In genomic region chr21:29384608-29385359, GRCh38 we compare ENCODE assay signal across 17 cellular contexts.
A peak's percentile ranks its signal among the peaks of the same experiment; 100 is the strongest.
DNase-seq lines count a peak whose midpoint lies in the region; TF ChIP-seq lines count a peak whose summit lies in the region.
"Had no signal": no experiment of that assay in that cellular context is flagged by ENCODE, and none has a peak within 500 bp of the region (broad histone marks: within the 10 kb centered on the region; RNA-seq: fewer than 3 reads in every experiment).

No MANE protein-coding gene starts in this region.

- H3K27me3 ChIP-seq in kidney epithelial cell (ENCODE audit: control insufficient read depth, insufficient read depth, low read length) (no peaks in the 10 kb centered on the region), trophoblast cell (ENCODE audit: insufficient read depth, low read length) (no peaks in the 10 kb centered on the region), sigmoid colon (no peaks in the 10 kb centered on the region)
- H3K27me3 ChIP-seq: BE2C had no signal

- peak in 2 of 3 experiments; percentile 15 to 45 for DNase-seq in NCI-H1417 (lab: John Stamatoyannopoulos, UW)
- no peak for DNase-seq in NCI-H1417 treated with DMSO at 0.1 percent for 48 hours (lab: John Stamatoyannopoulos, UW)
- DNase-seq in NCI-H2196 (lab: John Stamatoyannopoulos, UW; ENCODE audit: unreplicated experiment): peak; percentile 53
- peak; percentile 9 for DNase-seq in kidney epithelial cell (ENCODE audit: low read depth)
- DNase-seq in trophoblast cell: peak in 1 of 2 donors; percentile 4
- no peak for DNase-seq in NCI-H2081 treated with DMSO at 0.1 percent for 48 hours (lab: John Stamatoyannopoulos, UW)
- DNase-seq in sigmoid colon: no peak
- DNase-seq in SK-N-DZ (ENCODE audit: low spot score): no peak
- DNase-seq: 8988T; BE2C; CD4-positive, alpha-beta T cell; GF-D8; KBM-7; NCI-H146; NCI-H2171; NCI-H524 treated with DMSO at 0.1 percent for 48 hours; SHP77 had no signal

- H3K9me3 ChIP-seq in trophoblast cell (ENCODE audit: insufficient read depth, low read depth, low read length) (no peaks in the 10 kb centered on the region), sigmoid colon (no peaks in the 10 kb centered on the region)
- H3K9me3 ChIP-seq: BE2C had no signal

- peaks cover 16 to 24% of the 10 kb centered on the region in 2 experiments for H3K4me1 ChIP-seq in trophoblast cell (ENCODE audit: control insufficient read depth in 1 of 2, insufficient read depth in 2 of 2, low read length in 2 of 2)
- peaks cover 0 to 6% (median 3%) of the 10 kb centered on the region in 4 donors for H3K4me1 ChIP-seq in sigmoid colon
- H3K4me1 ChIP-seq: BE2C had no signal

- H2BK5ac ChIP-seq in trophoblast cell (ENCODE audit: low read depth, low read length, poor library complexity): peak overlapping the region; percentile 63

- H3K18ac ChIP-seq in trophoblast cell (ENCODE audit: low read length): no peak overlapping the region

- H3K27ac ChIP-seq in trophoblast cell (ENCODE audit: low read depth, low read length): peak overlapping the region; percentile 50
- H3K27ac ChIP-seq in sigmoid colon: no peak overlapping the region

- H3K36me3 ChIP-seq in kidney epithelial cell (ENCODE audit: control insufficient read depth, insufficient read depth, low read length): no peaks in the 10 kb centered on the region
- H3K36me3 ChIP-seq in trophoblast cell (ENCODE audit: control insufficient read depth in 1 of 2, insufficient read depth in 2 of 2, low read length in 2 of 2): no peaks in the 10 kb centered on the region
- no peaks in the 10 kb centered on the region for H3K36me3 ChIP-seq in sigmoid colon
- H3K36me3 ChIP-seq: BE2C had no signal

- H3K4me3 ChIP-seq in kidney epithelial cell (ENCODE audit: low read depth, low read length) (no peak overlapping the region), trophoblast cell (ENCODE audit: low read depth, low read length) (no peak overlapping the region), sigmoid colon (no peak overlapping the region)

- TF ChIP-seq POLR2A in sigmoid colon (IDR thresholded peaks at IDR 0.05): no peak

- no peak overlapping the region for H2AFZ ChIP-seq in trophoblast cell (ENCODE audit: insufficient read depth, low read length, poor library complexity)

- H4K8ac ChIP-seq in trophoblast cell (ENCODE audit: low read depth, low read length): no peak overlapping the region

- H3K79me1 ChIP-seq in trophoblast cell (ENCODE audit: low read length): peaks cover 8% of the 10 kb centered on the region

- H3K79me2 ChIP-seq in trophoblast cell (ENCODE audit: control insufficient read depth, insufficient read depth, low read length, poor library complexity): no peaks in the 10 kb centered on the region

- H2BK12ac ChIP-seq in trophoblast cell (ENCODE audit: low read length): peak overlapping the region; percentile 54

- H3K14ac ChIP-seq in trophoblast cell (ENCODE audit: low read length): no peak overlapping the region

- intact Hi-C loops in sigmoid colon (cut with DNase I): no loop called here

- TF ChIP-seq EP300 in sigmoid colon (IDR thresholded peaks at IDR 0.05): no peak

- no peak overlapping the region for H3K4me2 ChIP-seq in trophoblast cell (ENCODE audit: low read length)

- H4K12ac ChIP-seq in trophoblast cell (ENCODE audit: low read depth, low read length): no peak overlapping the region

- no peak overlapping the region for H3K4ac ChIP-seq in trophoblast cell (ENCODE audit: low read depth, low read length)

- H2AK5ac ChIP-seq in trophoblast cell (ENCODE audit: low read length): no peak overlapping the region

- no peak overlapping the region for H4K91ac ChIP-seq in trophoblast cell (ENCODE audit: low read depth, low read length)

- peak overlapping the region; percentile 17 for H2BK120ac ChIP-seq in trophoblast cell (ENCODE audit: insufficient read depth, low read length, poor library complexity)

- H3K9ac ChIP-seq in trophoblast cell (ENCODE audit: low read length): no peak overlapping the region

- WGBS in trophoblast cell (ENCODE audit: extremely low coverage, insufficient coverage, insufficient read length): no CpG with 5 or more reads among the region's 2 CpGs
- WGBS in sigmoid colon, 2 donors: 21 to 66% methylated on average over 2 of the region's 2 CpGs

- no peak overlapping the region for H3K23ac ChIP-seq in trophoblast cell (ENCODE audit: low read length)

- TF ChIP-seq CTCF in kidney epithelial cell (IDR thresholded peaks at IDR 0.05; ENCODE audit: insufficient read depth, low read length, poor library complexity, severe bottlenecking) (no peak), sigmoid colon (IDR thresholded peaks at IDR 0.05) (no peak)

Comparison
In these comparisons a context has a peak if more than half of its experiments do, and no peak if none do; other contexts are left out.
1. DNase-seq: peak in NCI-H1417 (2 of 3), NCI-H2196 (single experiment) and kidney epithelial cell (single experiment); none in NCI-H1417 treated with DMSO at 0.1 percent for 48 hours (single experiment), NCI-H2081 treated with DMSO at 0.1 percent for 48 hours (single experiment), sigmoid colon (single experiment) and SK-N-DZ (single experiment).